Comparison of ENCODE assay signal across 9 cellular contexts in genomic region chr18:7381307-7381706, GRCh38.
"Had no signal": no experiment of that assay in that cellular context is flagged by ENCODE, and none has a peak within 500 bp of the region (broad histone marks: within the 10 kb centered on the region; RNA-seq: fewer than 3 reads in every experiment).

No MANE protein-coding gene starts in this region.

- FAIRE-seq: K562 had no signal

- H3K36me3 ChIP-seq: HAP-1 had no signal

- ATAC-seq: HCT116, K562 had no signal

- DNase-seq: GM23248, GOT3, H7, HFFc6, IMR-90 had no signal

- H3K4me3 ChIP-seq: GM23248, HAP-1, K562 had no signal

- H3K9ac ChIP-seq: GM23248 had no signal

- H3K9me3 ChIP-seq: HAP-1 had no signal

- H3K4me1 ChIP-seq: HAP-1 had no signal

- H2AFZ ChIP-seq: GM23248 had no signal

- H3K27ac ChIP-seq: GM23248, HL-60 had no signal
